Comparison of ENCODE assay signal across 1 cellular context in genomic region chr10:95562326-95562725, GRCh38.
TF ChIP-seq lines count a peak whose summit lies in the region.

No MANE protein-coding gene starts in this region.

TF ChIP-seq in GM12878, 131 proteins besides CTCF, POLR2A, EP300 and RAD21:
- TF ChIP-seq, protein P1, sequence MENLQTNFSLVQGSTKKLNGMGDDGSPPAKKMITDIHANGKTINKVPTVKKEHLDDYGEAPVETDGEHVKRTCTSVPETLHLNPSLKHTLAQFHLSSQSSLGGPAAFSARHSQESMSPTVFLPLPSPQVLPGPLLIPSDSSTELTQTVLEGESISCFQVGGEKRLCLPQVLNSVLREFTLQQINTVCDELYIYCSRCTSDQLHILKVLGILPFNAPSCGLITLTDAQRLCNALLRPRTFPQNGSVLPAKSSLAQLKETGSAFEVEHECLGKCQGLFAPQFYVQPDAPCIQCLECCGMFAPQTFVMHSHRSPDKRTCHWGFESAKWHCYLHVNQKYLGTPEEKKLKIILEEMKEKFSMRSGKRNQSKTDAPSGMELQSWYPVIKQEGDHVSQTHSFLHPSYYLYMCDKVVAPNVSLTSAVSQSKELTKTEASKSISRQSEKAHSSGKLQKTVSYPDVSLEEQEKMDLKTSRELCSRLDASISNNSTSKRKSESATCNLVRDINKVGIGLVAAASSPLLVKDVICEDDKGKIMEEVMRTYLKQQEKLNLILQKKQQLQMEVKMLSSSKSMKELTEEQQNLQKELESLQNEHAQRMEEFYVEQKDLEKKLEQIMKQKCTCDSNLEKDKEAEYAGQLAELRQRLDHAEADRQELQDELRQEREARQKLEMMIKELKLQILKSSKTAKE (IDR thresholded peaks at IDR 0.05; ENCODE audit: low read depth, poor library complexity, severe bottlenecking), result no peak
- TF ChIP-seq TARDBP (IDR thresholded peaks at IDR 0.05; ENCODE audit: borderline replicate concordance) (no peak), GATAD2B (conservative IDR thresholded peaks at IDR 0.05; ENCODE audit: low read depth) (no peak), KLF5 (IDR thresholded peaks at IDR 0.05; ENCODE audit: partially characterized antibody) (no peak), STAT1 (conservative IDR thresholded peaks at IDR 0.05) (no peak), SPI1 (IDR thresholded peaks at IDR 0.05; ENCODE audit: borderline replicate concordance, insufficient read depth, low read depth, low read length) (no peak), HDAC2 (IDR thresholded peaks at IDR 0.05) (no peak)
